Comparison of ENCODE assay signal across 2 cellular contexts in the genomic region with DNA sequence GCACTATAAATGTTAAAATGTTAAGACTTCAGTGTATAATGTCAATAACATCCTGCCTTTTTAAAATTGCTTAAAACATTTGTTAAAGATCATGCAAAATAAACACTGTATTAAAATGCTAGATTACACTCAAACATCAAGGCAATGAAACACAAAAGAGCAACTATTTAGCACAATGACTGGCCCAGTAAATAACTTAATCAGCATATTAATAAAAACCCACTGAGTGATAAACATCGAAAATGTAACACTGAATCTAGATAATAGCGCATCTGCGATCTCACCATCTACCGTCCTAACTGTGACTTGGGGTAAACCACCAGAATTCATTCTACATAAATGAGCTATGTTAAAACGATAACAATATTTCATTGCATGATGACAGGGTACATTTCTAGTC.
TF ChIP-seq lines count a peak whose summit lies in the region.

No MANE protein-coding gene starts in this region.

TF ChIP-seq in K562, 482 proteins besides CTCF, POLR2A, EP300 and RAD21:
- peak; percentile 38 for TF ChIP-seq C11orf30 (IDR thresholded peaks at IDR 0.05; ENCODE audit: low read depth)
- TF ChIP-seq ZNF316 (IDR thresholded peaks at IDR 0.05): peak; percentile 50; the same call in 1 of the 2 replicates

TF ChIP-seq in HepG2, 621 proteins besides CTCF, POLR2A, EP300 and RAD21:
- TF ChIP-seq MAFK (conservative IDR thresholded peaks at IDR 0.05 in 1 of 2, IDR thresholded peaks at IDR 0.05 in 1 of 2; ENCODE audit: low read length in 2 of 2) (peak in 1 of 2 experiments; percentile 47; a peak in 2 of 4 replicates), MAFF (IDR thresholded peaks at IDR 0.05; ENCODE audit: low read depth, low read length) (peak; percentile 40; the same call in 1 of the 2 replicates)
